In the genomic region with DNA sequence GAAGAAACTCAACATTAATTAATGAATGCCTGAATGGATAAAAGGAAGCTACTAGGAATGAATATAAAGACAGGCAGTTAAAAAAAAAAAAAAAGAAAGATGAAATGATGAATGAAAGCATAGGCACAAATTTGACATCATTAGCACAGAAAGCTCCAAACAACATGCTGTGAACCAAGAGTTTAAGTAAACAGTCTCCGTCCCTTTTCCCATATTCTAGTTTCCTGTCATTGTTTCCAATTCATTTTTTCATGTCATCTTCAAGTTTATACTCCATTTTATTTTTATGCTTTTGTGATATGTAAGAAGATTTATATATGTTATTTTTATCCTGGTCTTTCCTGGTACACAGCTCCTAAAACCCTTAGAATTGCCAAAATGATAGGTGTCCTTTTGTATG, we compare ENCODE assay signal across 24 cellular contexts. TPM values are rescaled to one million over a fixed set of nuclear protein-coding genes. Genes with fewer than 3 reads are reported as not detected.
A peak's percentile ranks its signal among the peaks of the same experiment; 100 is the strongest.
DNase-seq lines count a peak whose midpoint lies in the region; ATAC-seq and TF ChIP-seq lines count a peak whose summit lies in the region.
"Had no signal": no experiment of that assay in that cellular context is flagged by ENCODE, and none has a peak within 500 bp of the region (broad histone marks: within the 10 kb centered on the region; RNA-seq: fewer than 3 reads in every experiment).

No MANE protein-coding gene starts in this region.

- no peak overlapping the region for H3K4me3 Mint-ChIP-seq in endodermal cell
- H3K4me3 Mint-ChIP-seq: CD14-positive monocyte; CD4-positive, alpha-beta T cell; CD8-positive, alpha-beta memory T cell; GM23338; H9 had no signal

- DNase-seq in dermis blood vessel endothelial cell = peak; percentile 52
- no peak for DNase-seq in endodermal cell
- peak; percentile 18 for DNase-seq in fibroblast of pulmonary artery (ENCODE audit: low read depth)
- peak; percentile 41 for DNase-seq in pulmonary artery endothelial cell (ENCODE audit: low read depth, low spot score)
- DNase-seq in activated effector memory CD4-positive, alpha-beta T cell treated with Interleukin-2 at 50 U/mL for 16 hours = no peak
- no peak for DNase-seq in amygdala (lab: John Stamatoyannopoulos, UW)
- DNase-seq: 8988T; ACHN; AML-193; BE2C; CD4-positive, alpha-beta T cell; CD8-positive, alpha-beta memory T cell; DMS 273 treated with DMSO at 0.1 percent for 48 hours; DMS79; EL; GDM1; H9 had no signal

- H3K9me3 Mint-ChIP-seq in endodermal cell = no peaks in the 10 kb centered on the region
- H3K9me3 Mint-ChIP-seq: CD14-positive monocyte; CD4-positive, alpha-beta T cell; CD8-positive, alpha-beta memory T cell; GM23338; H9 had no signal

- H3K27me3 ChIP-seq in endodermal cell (ENCODE audit: control insufficient read depth, insufficient read depth, low read length, poor library complexity, severe bottlenecking) = no peaks in the 10 kb centered on the region
- H3K27me3 ChIP-seq: BE2C; BLaER1 treated with 17β-estradiol and CSF1 and Interleukin-3, amounts not matched to agents 10 nM and 100 nM had no signal

- no peak for TF ChIP-seq CTCF in endodermal cell (conservative IDR thresholded peaks at IDR 0.05)
- TF ChIP-seq CTCF in fibroblast of pulmonary artery (IDR thresholded peaks at IDR 0.05; ENCODE audit: low read length, missing control alignments) = no peak

- no peaks in the 10 kb centered on the region for H3K27me3 Mint-ChIP-seq in endodermal cell (ENCODE audit: insufficient read depth)
- H3K27me3 Mint-ChIP-seq: CD4-positive, alpha-beta T cell; CD8-positive, alpha-beta memory T cell had no signal

- H3K4me1 ChIP-seq in endodermal cell (ENCODE audit: control insufficient read depth, insufficient read depth, low read length) = no peaks in the 10 kb centered on the region

- H3K9me3 ChIP-seq in endodermal cell (ENCODE audit: control insufficient read depth, low read length) = no peaks in the 10 kb centered on the region
- H3K9me3 ChIP-seq: A549; BE2C; BLaER1 treated with 17β-estradiol and CSF1 and Interleukin-3, amounts not matched to agents 10 nM and 100 nM had no signal

- H3K36me3 Mint-ChIP-seq in endodermal cell (ENCODE audit: low read depth) = peaks cover 58% of the 10 kb centered on the region

- H3K27ac Mint-ChIP-seq in endodermal cell = peak overlapping the region; percentile 12
- H3K27ac Mint-ChIP-seq: CD4-positive, alpha-beta T cell; GM23338 had no signal

- H3K9ac ChIP-seq in endodermal cell (ENCODE audit: extremely low read depth, low read length, poor library complexity, severe bottlenecking) = no peak overlapping the region
- H3K9ac ChIP-seq: BLaER1 treated with 17β-estradiol and CSF1 and Interleukin-3, amounts not matched to agents 10 nM and 100 nM had no signal

- peaks cover 63% of the 10 kb centered on the region for H3K36me3 ChIP-seq in endodermal cell (ENCODE audit: control insufficient read depth, insufficient read depth, low read length)

- 92% methylated on average over 1 of the region's 1 CpG; no CpG with 5 or more reads in 1 of the 2 experiments for WGBS in endodermal cell (ENCODE audit: insufficient coverage in 1 of 2, insufficient read length in 1 of 2), 2 experiments

- ATAC-seq in GM18868 (IDR thresholded peaks at IDR 0.05; ENCODE audit: unreplicated experiment) = no peak
- ATAC-seq: A549, GM12878, GM23338, HCT116 had no signal

- no peak overlapping the region for H3K4me3 ChIP-seq in endodermal cell (ENCODE audit: low read length)
- no peak overlapping the region for H3K4me3 ChIP-seq in fibroblast of pulmonary artery (replicated peaks; ENCODE audit: low read depth, low read length)
- H3K4me3 ChIP-seq: A549; BLaER1 treated with 17β-estradiol and CSF1 and Interleukin-3, amounts not matched to agents 10 nM and 100 nM; GM12878; GM23338 had no signal

- H3K4me1 Mint-ChIP-seq in endodermal cell = peaks cover 5% of the 10 kb centered on the region
- H3K4me1 Mint-ChIP-seq: CD14-positive monocyte had no signal

- no peak overlapping the region for H3K27ac ChIP-seq in endodermal cell (ENCODE audit: low read depth, low read length)
- H3K27ac ChIP-seq: A549; BLaER1 treated with 17β-estradiol and CSF1 and Interleukin-3, amounts not matched to agents 10 nM and 100 nM had no signal

RNA-seq across cellular contexts. Expression of a gene that starts 17.7 kb away (rescaled TPM):
- total RNA-seq in dermis blood vessel endothelial cell = 10.0 and 14.1 TPM in 2 replicates
- 10 to 100 TPM; 16.2 to 24.0 TPM for total RNA-seq in endodermal cell
- polyA plus RNA-seq in endodermal cell (2013, experiment 1 of 2) = 14.0 TPM
- 13.3 TPM for polyA plus RNA-seq in endodermal cell (2013, experiment 2 of 2)
- total RNA-seq in pulmonary artery endothelial cell = 10.5 and 13.7 TPM in 2 replicates

RNA-seq across cellular contexts. Expression of a gene that starts 30.4 kb away (rescaled TPM):
- total RNA-seq in dermis blood vessel endothelial cell (16.8 and 18.3 TPM in 2 replicates), endodermal cell (10 to 100 TPM; 51.3 to 63.0 TPM), pulmonary artery endothelial cell (22.6 and 29.1 TPM in 2 replicates)
- 42.8 TPM for polyA plus RNA-seq in endodermal cell (2013, experiment 1 of 2)
- 35.9 TPM for polyA plus RNA-seq in endodermal cell (2013, experiment 2 of 2)

RNA-seq across cellular contexts. Expression of a gene that starts 31.0 kb away (rescaled TPM):
- total RNA-seq in dermis blood vessel endothelial cell (25.9 and 92.4 TPM in 2 replicates), endodermal cell (100 to 1,000 TPM; 246 to 248 TPM), pulmonary artery endothelial cell (53.5 and 88.0 TPM in 2 replicates)
- 229 TPM for polyA plus RNA-seq in endodermal cell (2013, experiment 1 of 2)
- polyA plus RNA-seq in endodermal cell (2013, experiment 2 of 2) = 217 TPM

Comparison
In these comparisons a context has a peak if more than half of its experiments do, and no peak if none do; other contexts are left out.
1. DNase-seq: peak in dermis blood vessel endothelial cell (single experiment), fibroblast of pulmonary artery (single experiment) and pulmonary artery endothelial cell (single experiment); none in endodermal cell (single experiment), activated effector memory CD4-positive, alpha-beta T cell treated with Interleukin-2 at 50 U/mL for 16 hours (single experiment) and amygdala (0 of 56).